In the genomic region with DNA sequence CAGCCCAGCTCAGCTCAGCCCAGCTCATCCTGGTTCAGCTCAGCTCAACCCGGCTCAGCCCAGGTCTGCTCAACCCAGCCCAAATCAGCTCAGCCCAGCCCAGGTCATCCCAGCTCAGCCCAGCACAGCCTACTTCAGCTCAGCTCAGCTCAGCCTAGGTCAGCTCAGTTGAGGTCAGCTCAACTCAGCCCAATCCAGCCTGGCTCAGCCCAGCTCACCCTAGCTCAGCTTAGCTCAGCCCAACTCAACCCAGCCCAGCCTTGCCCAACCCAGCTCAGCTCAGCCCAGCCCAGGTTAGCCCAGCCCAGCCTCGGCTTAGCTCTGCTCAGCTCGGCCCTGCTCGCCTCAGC, we compare ENCODE assay signal across 13 cellular contexts.
DNase-seq lines count a peak whose midpoint lies in the region; ATAC-seq and TF ChIP-seq lines count a peak whose summit lies in the region.
"Had no signal": no experiment of that assay in that cellular context is flagged by ENCODE, and none has a peak within 500 bp of the region (broad histone marks: within the 10 kb centered on the region; RNA-seq: fewer than 3 reads in every experiment).

No MANE protein-coding gene starts in this region.

- no peaks in the 10 kb centered on the region for H3K27me3 ChIP-seq in CD8-positive, alpha-beta T cell (ENCODE audit: insufficient read depth, low read length)
- H3K27me3 ChIP-seq in naive thymus-derived CD4-positive, alpha-beta T cell (ENCODE audit: control insufficient read depth in 2 of 2, insufficient read depth in 2 of 2, low read length in 2 of 2): no peaks in the 10 kb centered on the region
- no peaks in the 10 kb centered on the region for H3K27me3 ChIP-seq in hepatocyte

- intact Hi-C loops in CD8-positive, alpha-beta T cell (cut with DNase I, micrococcal nuclease): no loop called here
- intact Hi-C loops in naive thymus-derived CD4-positive, alpha-beta T cell (cut with micrococcal nuclease): no loop called here
- intact Hi-C loops in sciatic nerve (cut with DNase I): no loop called here

- no peak for TF ChIP-seq CTCF in CD8-positive, alpha-beta T cell (IDR thresholded peaks at IDR 0.05)
- TF ChIP-seq CTCF in hepatocyte (IDR thresholded peaks at IDR 0.05; ENCODE audit: poor library complexity): no peak

- H4K20me1 ChIP-seq in hepatocyte (ENCODE audit: insufficient read depth, poor library complexity, severe bottlenecking): no peaks in the 10 kb centered on the region

- no peak overlapping the region for H3K27ac ChIP-seq in CD8-positive, alpha-beta T cell (ENCODE audit: low read depth, low read length)
- no peak overlapping the region for H3K27ac ChIP-seq in naive thymus-derived CD4-positive, alpha-beta T cell (ENCODE audit: low read depth, low read length)
- no peak overlapping the region for H3K27ac ChIP-seq in hepatocyte

- H3K36me3 Mint-ChIP-seq in CD8-positive, alpha-beta T cell: no peaks in the 10 kb centered on the region
- H3K36me3 Mint-ChIP-seq in activated T-cell treated with anti-CD3 and anti-CD28 coated beads, Interleukin-2, amount 50 U/mL, for 4 hours (ENCODE audit: insufficient read depth): no peaks in the 10 kb centered on the region
- H3K36me3 Mint-ChIP-seq in naive thymus-derived CD4-positive, alpha-beta T cell: peaks cover 0 to 4% (median 0%) of the 10 kb centered on the region in 5 donors

- peak; percentile 10 for TF ChIP-seq POLR2A in GM15510 (IDR thresholded peaks at IDR 0.05; ENCODE audit: borderline replicate concordance, extremely low read depth, insufficient read length)

- peak in 2 of 7 experiments; percentile 5 to 51 for DNase-seq in CD8-positive, alpha-beta T cell
- DNase-seq in activated T-cell treated with anti-CD3 and anti-CD28 coated beads, Interleukin-2, amount 50 U/mL, for 4 hours: no peak
- DNase-seq in naive thymus-derived CD4-positive, alpha-beta T cell: peak in 1 of 9 donors; percentile 19
- DNase-seq in NK-92 treated with Interleukin-12 subunit alpha and Interleukin-12 subunit beta, amount 100 ng/mL, for 24 hours (lab: John Stamatoyannopoulos, UW): no peak
- DNase-seq in NK-92 (lab: John Stamatoyannopoulos, UW; ENCODE audit: unreplicated experiment) (no peak), sciatic nerve (ENCODE audit: low spot score) (no peak), hepatocyte (ENCODE audit: low spot score) (no peak)
- DNase-seq: midbrain; NCI-H1417 treated with DMSO at 0.1 percent for 48 hours; stimulated activated CD4-positive, alpha-beta T cell treated with anti-CD3 and anti-CD28 coated beads, Interleukin-4, amount 100 ng/mL, for 1 hour; substantia nigra had no signal

- CTCF ChIA-PET in CD8-positive, alpha-beta T cell (lab: Charles Lee): no interaction called here
- CTCF ChIA-PET in naive thymus-derived CD4-positive, alpha-beta T cell (lab: Charles Lee): interaction anchor here (0.6 kb wide), 1 partner anchor 558 kb away, joined by 3 read pairs; the partner anchor contains the start of gene BRF1

- H3K4me3 ChIP-seq in CD8-positive, alpha-beta T cell (ENCODE audit: low read depth, low read length): no peak overlapping the region
- H3K4me3 ChIP-seq in naive thymus-derived CD4-positive, alpha-beta T cell (ENCODE audit: low read length): no peak overlapping the region
- H3K4me3 ChIP-seq in hepatocyte: no peak overlapping the region

- peaks cover 46% of the 10 kb centered on the region for H3K4me1 Mint-ChIP-seq in CD8-positive, alpha-beta T cell (ENCODE audit: low read depth)
- H3K4me1 Mint-ChIP-seq in activated T-cell treated with anti-CD3 and anti-CD28 coated beads, Interleukin-2, amount 50 U/mL, for 4 hours (ENCODE audit: low read depth): peaks cover 32% of the 10 kb centered on the region
- H3K4me1 Mint-ChIP-seq in naive thymus-derived CD4-positive, alpha-beta T cell: peaks cover 0 to 49% (median 14%) of the 10 kb centered on the region in 7 donors

- 82% methylated on average over 4 of the region's 4 CpGs for WGBS in hepatocyte (ENCODE audit: low lambda C conversion rate, missing lambda C conversion rate)

- peak overlapping the region; percentile 22 for H3K4me3 Mint-ChIP-seq in CD8-positive, alpha-beta T cell
- peak overlapping the region; percentile 78 for H3K4me3 Mint-ChIP-seq in activated T-cell treated with anti-CD3 and anti-CD28 coated beads, Interleukin-2, amount 50 U/mL, for 4 hours
- peak overlapping the region in 1 of 10 donors; percentile 57 for H3K4me3 Mint-ChIP-seq in naive thymus-derived CD4-positive, alpha-beta T cell

- H3K9me3 Mint-ChIP-seq in CD8-positive, alpha-beta T cell: no peaks in the 10 kb centered on the region
- no peaks in the 10 kb centered on the region for H3K9me3 Mint-ChIP-seq in activated T-cell treated with anti-CD3 and anti-CD28 coated beads, Interleukin-2, amount 50 U/mL, for 4 hours
- peaks cover 0 to 2% (median 0%) of the 10 kb centered on the region in 11 donors for H3K9me3 Mint-ChIP-seq in naive thymus-derived CD4-positive, alpha-beta T cell

- POLR2A ChIA-PET in CD8-positive, alpha-beta T cell (lab: Charles Lee): no interaction called here
- POLR2A ChIA-PET in naive thymus-derived CD4-positive, alpha-beta T cell (lab: Charles Lee): no interaction called here

- no peaks in the 10 kb centered on the region for H3K79me2 ChIP-seq in hepatocyte

- no peak overlapping the region for H2AFZ ChIP-seq in hepatocyte

- H3K9me3 ChIP-seq in CD8-positive, alpha-beta T cell (ENCODE audit: low read length): no peaks in the 10 kb centered on the region
- no peaks in the 10 kb centered on the region for H3K9me3 ChIP-seq in naive thymus-derived CD4-positive, alpha-beta T cell (ENCODE audit: control insufficient read depth in 2 of 3, low read length in 3 of 3)
- no peaks in the 10 kb centered on the region for H3K9me3 ChIP-seq in hepatocyte (ENCODE audit: low read depth)

- ATAC-seq in CD8-positive, alpha-beta T cell: peak; percentile 9
- peak in 1 of 2 donors; percentile 9 for ATAC-seq in activated T-cell treated with anti-CD3 and anti-CD28 coated beads, Interleukin-2, amount 50 U/mL, for 4 hours
- ATAC-seq in naive thymus-derived CD4-positive, alpha-beta T cell: peak; percentile 7
- ATAC-seq in sciatic nerve: no peak
- ATAC-seq: esophagus mucosa had no signal

- peaks cover 67% of the 10 kb centered on the region for H3K4me1 ChIP-seq in CD8-positive, alpha-beta T cell (ENCODE audit: insufficient read depth, low read length)
- peaks cover 0 to 63% of the 10 kb centered on the region in 2 donors for H3K4me1 ChIP-seq in naive thymus-derived CD4-positive, alpha-beta T cell (ENCODE audit: control insufficient read depth in 2 of 2, insufficient read depth in 2 of 2, low read length in 2 of 2)
- no peaks in the 10 kb centered on the region for H3K4me1 ChIP-seq in hepatocyte (ENCODE audit: insufficient read depth)

- no peaks in the 10 kb centered on the region for H3K36me3 ChIP-seq in CD8-positive, alpha-beta T cell (ENCODE audit: insufficient read depth, low read length)
- no peaks in the 10 kb centered on the region for H3K36me3 ChIP-seq in naive thymus-derived CD4-positive, alpha-beta T cell (ENCODE audit: control insufficient read depth in 2 of 3, insufficient read depth in 3 of 3, low read length in 3 of 3)
- no peaks in the 10 kb centered on the region for H3K36me3 ChIP-seq in hepatocyte (replicated peaks; ENCODE audit: insufficient read depth, low read depth)

- no peak overlapping the region for H3K4me2 ChIP-seq in hepatocyte

- no peaks in the 10 kb centered on the region for H3K9me2 ChIP-seq in hepatocyte (replicated peaks; ENCODE audit: insufficient read depth)

- H3K27ac Mint-ChIP-seq in CD8-positive, alpha-beta T cell: peak overlapping the region; percentile 77
- peak overlapping the region in 1 of 9 donors; percentile 85 for H3K27ac Mint-ChIP-seq in naive thymus-derived CD4-positive, alpha-beta T cell

- no peaks in the 10 kb centered on the region for H3K27me3 Mint-ChIP-seq in CD8-positive, alpha-beta T cell (ENCODE audit: low read depth)
- H3K27me3 Mint-ChIP-seq in activated T-cell treated with anti-CD3 and anti-CD28 coated beads, Interleukin-2, amount 50 U/mL, for 4 hours (ENCODE audit: low read depth): peaks cover 19% of the 10 kb centered on the region
- peaks cover 0 to 39% (median 33%) of the 10 kb centered on the region in 5 donors for H3K27me3 Mint-ChIP-seq in naive thymus-derived CD4-positive, alpha-beta T cell
